19 cellular contexts compared by ENCODE assay signal in genomic region chr2:78035804-78036203, GRCh38.
DNase-seq lines count a peak whose midpoint lies in the region; ATAC-seq lines count a peak whose summit lies in the region.
"Had no signal": no experiment of that assay in that cellular context is flagged by ENCODE, and none has a peak within 500 bp of the region (broad histone marks: within the 10 kb centered on the region; RNA-seq: fewer than 3 reads in every experiment).

No MANE protein-coding gene starts in this region.

- peak; percentile 4 for DNase-seq in DMS153 (lab: John Stamatoyannopoulos, UW)
- DNase-seq in H7: peak; percentile 17
- DNase-seq in NT2/D1 (ENCODE audit: low read depth, low spot score): peak; percentile 42
- no peak for DNase-seq in UCSD-AML1 (lab: John Stamatoyannopoulos, UW; ENCODE audit: unreplicated experiment)
- DNase-seq: CD8-positive, alpha-beta T cell; DMS79; HCEC 1CT; NCI-H1092 treated with DMSO at 0.1 percent for 48 hours; NCI-H187; NCI-H2107; NCI-H526; Peyer's patch had no signal

- H3K36me3 ChIP-seq in H7 (replicated peaks; ENCODE audit: control insufficient read depth, insufficient read depth, low read length): no peaks in the 10 kb centered on the region
- H3K36me3 ChIP-seq in NT2/D1 (ENCODE audit: insufficient read depth, insufficient read length, low read length): no peaks in the 10 kb centered on the region
- H3K36me3 ChIP-seq in iPS-15b (ENCODE audit: control insufficient read depth, insufficient read depth, low read length): no peaks in the 10 kb centered on the region
- H3K36me3 ChIP-seq: BLaER1 treated with 17β-estradiol and CSF1 and Interleukin-3, amounts not matched to agents 10 nM and 100 nM; Peyer's patch had no signal

- ATAC-seq in GM21737 (IDR thresholded peaks at IDR 0.05; ENCODE audit: unreplicated experiment) (no peak), GM19328 (IDR thresholded peaks at IDR 0.05; ENCODE audit: unreplicated experiment) (no peak)
- ATAC-seq: A549; CD8-positive, alpha-beta T cell; Right ventricle myocardium inferior had no signal

- no peak overlapping the region for H3K4me3 ChIP-seq in H7 (ENCODE audit: insufficient read depth, low read depth, low read length)
- H3K4me3 ChIP-seq in NT2/D1 (ENCODE audit: insufficient read length, low read depth): no peak overlapping the region
- no peak overlapping the region for H3K4me3 ChIP-seq in iPS-15b (ENCODE audit: low read depth, low read length)
- H3K4me3 ChIP-seq: A549; BLaER1 treated with 17β-estradiol and CSF1 and Interleukin-3, amounts not matched to agents 10 nM and 100 nM; Peyer's patch; SK-N-MC had no signal

- H3K9me3 ChIP-seq in NT2/D1 (ENCODE audit: insufficient read depth, low read length): no peaks in the 10 kb centered on the region
- no peaks in the 10 kb centered on the region for H3K9me3 ChIP-seq in iPS-15b (ENCODE audit: control insufficient read depth, insufficient read depth, low read length)
- H3K9me3 ChIP-seq: Peyer's patch had no signal

- H3K27me3 ChIP-seq in H7 (ENCODE audit: control insufficient read depth, insufficient read depth, low read length): no peaks in the 10 kb centered on the region
- H3K27me3 ChIP-seq in NT2/D1 (ENCODE audit: insufficient read depth, insufficient read length): no peaks in the 10 kb centered on the region
- H3K27me3 ChIP-seq in iPS-15b (ENCODE audit: control insufficient read depth, insufficient read depth, low read length): no peaks in the 10 kb centered on the region
- H3K27me3 ChIP-seq: BLaER1 treated with 17β-estradiol and CSF1 and Interleukin-3, amounts not matched to agents 10 nM and 100 nM; Peyer's patch had no signal

- H3K9ac ChIP-seq in NT2/D1 (ENCODE audit: insufficient read length, low read depth) (no peak overlapping the region), iPS-15b (ENCODE audit: low read depth, low read length) (peak overlapping the region; percentile 28)
- H3K9ac ChIP-seq: BLaER1 treated with 17β-estradiol and CSF1 and Interleukin-3, amounts not matched to agents 10 nM and 100 nM had no signal

- H3K4me1 ChIP-seq in NT2/D1 (ENCODE audit: insufficient read depth, insufficient read length) (no peaks in the 10 kb centered on the region), iPS-15b (ENCODE audit: control insufficient read depth, insufficient read depth, low read length) (peaks cover 8% of the 10 kb centered on the region)
- H3K4me1 ChIP-seq: A549; BLaER1 treated with 17β-estradiol and CSF1 and Interleukin-3, amounts not matched to agents 10 nM and 100 nM; Peyer's patch had no signal
